17 cellular contexts compared by ENCODE assay signal in the genomic region with DNA sequence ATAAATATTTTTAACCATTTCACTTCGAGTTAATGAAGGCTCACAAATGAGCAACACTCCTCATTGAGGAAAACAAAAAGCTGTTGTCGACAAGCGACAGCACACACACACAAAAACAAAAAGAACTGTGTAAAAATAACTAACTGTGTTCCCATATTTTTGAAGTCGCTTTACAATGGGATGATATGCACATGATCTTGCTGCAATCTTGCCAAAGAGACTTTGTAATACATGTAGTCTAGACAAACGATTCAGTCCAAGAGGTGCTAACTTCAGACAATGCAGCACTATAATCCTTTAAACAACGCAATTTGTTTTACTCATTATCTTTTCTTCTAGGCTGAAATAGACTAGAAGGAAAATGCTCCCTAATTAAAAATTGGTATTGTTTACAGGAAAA. TPM values are rescaled to one million over a fixed set of nuclear protein-coding genes. Genes with fewer than 3 reads are reported as not detected.
A peak's percentile ranks its signal among the peaks of the same experiment; 100 is the strongest.
DNase-seq lines count a peak whose midpoint lies in the region; ATAC-seq and TF ChIP-seq lines count a peak whose summit lies in the region.
"Had no signal": no experiment of that assay in that cellular context is flagged by ENCODE, and none has a peak within 500 bp of the region (broad histone marks: within the 10 kb centered on the region; RNA-seq: fewer than 3 reads in every experiment).

No MANE protein-coding gene starts in this region.

- no peak overlapping the region for H2AFZ ChIP-seq in PC-3 (ENCODE audit: low read length)

- H3K9ac ChIP-seq in PC-3 (ENCODE audit: low read length): no peak overlapping the region
- H3K9ac ChIP-seq in endodermal cell (ENCODE audit: extremely low read depth, low read length, poor library complexity, severe bottlenecking): no peak overlapping the region

- H3K27me3 Mint-ChIP-seq in MCF 10A (ENCODE audit: insufficient read depth, unreplicated experiment) (no peaks in the 10 kb centered on the region), endodermal cell (ENCODE audit: insufficient read depth) (no peaks in the 10 kb centered on the region)

- no peaks in the 10 kb centered on the region for H3K79me2 ChIP-seq in PC-3 (ENCODE audit: low read length)

- H3K36me3 Mint-ChIP-seq in MCF 10A (ENCODE audit: insufficient read depth, unreplicated experiment): peaks cover 96% of the 10 kb centered on the region
- H3K36me3 Mint-ChIP-seq in endodermal cell (ENCODE audit: low read depth): peaks cover 71% of the 10 kb centered on the region

- H3K4me1 ChIP-seq in breast epithelium: no peaks in the 10 kb centered on the region
- H3K4me1 ChIP-seq in PC-3 (ENCODE audit: insufficient read depth, low read length): no peaks in the 10 kb centered on the region
- H3K4me1 ChIP-seq in endodermal cell (ENCODE audit: control insufficient read depth, insufficient read depth, low read length): peaks cover 6% of the 10 kb centered on the region
- H3K4me1 ChIP-seq in effector memory CD4-positive, alpha-beta T cell (ENCODE audit: control insufficient read depth, insufficient read depth, low read length, poor library complexity, severe bottlenecking): no peaks in the 10 kb centered on the region
- H3K4me1 ChIP-seq: Peyer's patch had no signal

- DNase-seq in MCF 10A (ENCODE audit: unreplicated experiment) (no peak), breast epithelium (ENCODE audit: low spot score in 2 of 2) (no peak), PC-3 (no peak), endodermal cell (no peak), putamen (ENCODE audit: low spot score) (peak; percentile 46), DMS79 (lab: John Stamatoyannopoulos, UW) (no peak)
- no peak for DNase-seq in effector memory CD4-positive, alpha-beta T cell
- no peak for DNase-seq in activated CD4-positive, alpha-beta T cell treated with anti-CD3 and anti-CD28 coated beads for 1 hour
- DNase-seq: C1 segment of cervical spinal cord, DMS79 treated with DMSO at 0.1 percent for 48 hours, NCI-H1048, NCI-H1694 treated with DMSO at 0.1 percent for 48 hours, NCI-H345, NCI-H69, Peyer's patch, Right ventricle myocardium superior had no signal

- H3K36me3 ChIP-seq in breast epithelium (no peaks in the 10 kb centered on the region), PC-3 (ENCODE audit: low read depth, low read length) (peaks cover 51% of the 10 kb centered on the region), endodermal cell (ENCODE audit: control insufficient read depth, insufficient read depth, low read length) (peaks cover 66% of the 10 kb centered on the region)
- peaks cover 28% of the 10 kb centered on the region for H3K36me3 ChIP-seq in effector memory CD4-positive, alpha-beta T cell (ENCODE audit: control insufficient read depth, insufficient read depth, low read length)

- H3K9me3 ChIP-seq in breast epithelium (no peaks in the 10 kb centered on the region), PC-3 (ENCODE audit: low read length) (no peaks in the 10 kb centered on the region), endodermal cell (ENCODE audit: control insufficient read depth, low read length) (no peaks in the 10 kb centered on the region)
- H3K9me3 ChIP-seq in effector memory CD4-positive, alpha-beta T cell (ENCODE audit: control insufficient read depth, low read length): no peaks in the 10 kb centered on the region
- H3K9me3 ChIP-seq: Peyer's patch had no signal

- intact Hi-C loops in MCF 10A (cut with micrococcal nuclease) (loop anchor here (10.0 kb wide), 2 partner anchors 53 to 123 kb away; no protein-coding TSS in a partner anchor), breast epithelium (cut with DNase I; ENCODE audit: low total_unique reads) (no loop called here), PC-3 (cut with micrococcal nuclease) (loop anchor here (5.0 kb wide), 1 partner anchor 51 kb away; no protein-coding TSS in a partner anchor)

- H3K27ac Mint-ChIP-seq in MCF 10A (ENCODE audit: low read depth, unreplicated experiment) (no peak overlapping the region), endodermal cell (peak overlapping the region; percentile 77)

- no peaks in the 10 kb centered on the region for H3K27me3 ChIP-seq in breast epithelium
- no peaks in the 10 kb centered on the region for H3K27me3 ChIP-seq in PC-3 (ENCODE audit: low read length)
- no peaks in the 10 kb centered on the region for H3K27me3 ChIP-seq in endodermal cell (ENCODE audit: control insufficient read depth, insufficient read depth, low read length, poor library complexity, severe bottlenecking)
- H3K27me3 ChIP-seq in effector memory CD4-positive, alpha-beta T cell (replicated peaks; ENCODE audit: control insufficient read depth, insufficient read depth, low read length, poor library complexity, severe bottlenecking): no peaks in the 10 kb centered on the region
- H3K27me3 ChIP-seq: Peyer's patch had no signal

- no peak overlapping the region for H3K4me3 ChIP-seq in breast epithelium
- H3K4me3 ChIP-seq in PC-3 (ENCODE audit: low read length): no peak overlapping the region
- no peak overlapping the region for H3K4me3 ChIP-seq in endodermal cell (ENCODE audit: low read length)
- no peak overlapping the region for H3K4me3 ChIP-seq in effector memory CD4-positive, alpha-beta T cell (ENCODE audit: insufficient read depth, low read depth, low read length, poor library complexity, severe bottlenecking)
- H3K4me3 ChIP-seq: Peyer's patch had no signal

- peaks cover 12% of the 10 kb centered on the region for H3F3A ChIP-seq in PC-3 (ENCODE audit: low read length, unreplicated experiment)

- H3K4me2 ChIP-seq in PC-3 (ENCODE audit: low read length): no peak overlapping the region

- BruUV-seq in MCF 10A (replicated peaks; lab: Mats Ljungman, UMichigan) (TSS peak; percentile 62), PC-3 (replicated peaks; lab: Mats Ljungman, UMichigan) (TSS peak; percentile 50)

- no peaks in the 10 kb centered on the region for H4K20me1 ChIP-seq in PC-3 (ENCODE audit: low read length)

- H3K4me1 Mint-ChIP-seq in MCF 10A (ENCODE audit: insufficient read depth, unreplicated experiment) (no peaks in the 10 kb centered on the region), endodermal cell (peaks cover 3% of the 10 kb centered on the region)

- no peak for ATAC-seq in PC-3
- ATAC-seq: SK-N-SH treated with all-trans-retinoic acid at 6 μM for 48 hours had no signal

- H3K9me3 Mint-ChIP-seq in MCF 10A (ENCODE audit: unreplicated experiment) (no peaks in the 10 kb centered on the region), endodermal cell (no peaks in the 10 kb centered on the region)

- CTCF ChIA-PET in MCF 10A (lab: Yijun Ruan, JAX) (interaction anchor here (0.6 kb wide), 1 partner anchor 66 kb away, joined by 3 read pairs; no protein-coding TSS in a partner anchor), PC-3 (lab: Charles Lee) (no interaction called here)

- TF ChIP-seq POLR2A in breast epithelium (IDR thresholded peaks at IDR 0.05): no peak

- no peak overlapping the region for H3K27ac ChIP-seq in breast epithelium
- no peak overlapping the region for H3K27ac ChIP-seq in PC-3 (ENCODE audit: low read length)
- no peak overlapping the region for H3K27ac ChIP-seq in endodermal cell (ENCODE audit: low read depth, low read length)
- no peak overlapping the region for H3K27ac ChIP-seq in effector memory CD4-positive, alpha-beta T cell (ENCODE audit: insufficient read depth, low read length, poor library complexity, severe bottlenecking)
- H3K27ac ChIP-seq: Peyer's patch had no signal

- H3K9me2 ChIP-seq in PC-3 (replicated peaks; ENCODE audit: low read length): no peaks in the 10 kb centered on the region

- 96 to 100% methylated on average over 3 to 6 of the region's 6 CpGs for WGBS in endodermal cell (ENCODE audit: insufficient coverage in 1 of 2, insufficient read length in 1 of 2), 2 experiments

- POLR2A ChIA-PET in MCF 10A (lab: Yijun Ruan, JAX): interaction anchor here (0.7 to 1.0 kb wide), 4 partner anchors 13 to 401 kb away, joined by 3 to 4 read pairs (median 3); partner anchors contain the start of gene FAM161A
- POLR2A ChIA-PET in PC-3 (lab: Charles Lee; ENCODE audit: unreplicated experiment): no interaction called here

- H3K4me3 Mint-ChIP-seq in MCF 10A (ENCODE audit: unreplicated experiment): no peak overlapping the region
- no peak overlapping the region for H3K4me3 Mint-ChIP-seq in endodermal cell

- TF ChIP-seq CTCF in MCF 10A (IDR thresholded peaks at IDR 0.05; ENCODE audit: unreplicated experiment) (no peak), breast epithelium (IDR thresholded peaks at IDR 0.05) (no peak), PC-3 (conservative IDR thresholded peaks at IDR 0.05; ENCODE audit: low read depth, low read length) (no peak), endodermal cell (conservative IDR thresholded peaks at IDR 0.05) (no peak)

RNA-seq across cellular contexts. Expression of gene USP34, which starts 7.2 kb away (rescaled TPM):
- total RNA-seq in MCF 10A (2022): 101 and 105 TPM in 2 replicates
- 100 to 1,000 TPM; 148 to 260 (median 189) TPM for total RNA-seq in breast epithelium
- 67.1 and 74.5 TPM in 2 replicates for total RNA-seq in PC-3 (2014; rRNA removed)
- total RNA-seq in endodermal cell: 100 to 1,000 TPM; 105 to 120 TPM
- polyA plus RNA-seq in endodermal cell (2013, experiment 1 of 2): 66.8 TPM
- polyA plus RNA-seq in endodermal cell (2013, experiment 2 of 2): 68.2 TPM
